ENCODE assay signal across 8 cellular contexts in the genomic region with DNA sequence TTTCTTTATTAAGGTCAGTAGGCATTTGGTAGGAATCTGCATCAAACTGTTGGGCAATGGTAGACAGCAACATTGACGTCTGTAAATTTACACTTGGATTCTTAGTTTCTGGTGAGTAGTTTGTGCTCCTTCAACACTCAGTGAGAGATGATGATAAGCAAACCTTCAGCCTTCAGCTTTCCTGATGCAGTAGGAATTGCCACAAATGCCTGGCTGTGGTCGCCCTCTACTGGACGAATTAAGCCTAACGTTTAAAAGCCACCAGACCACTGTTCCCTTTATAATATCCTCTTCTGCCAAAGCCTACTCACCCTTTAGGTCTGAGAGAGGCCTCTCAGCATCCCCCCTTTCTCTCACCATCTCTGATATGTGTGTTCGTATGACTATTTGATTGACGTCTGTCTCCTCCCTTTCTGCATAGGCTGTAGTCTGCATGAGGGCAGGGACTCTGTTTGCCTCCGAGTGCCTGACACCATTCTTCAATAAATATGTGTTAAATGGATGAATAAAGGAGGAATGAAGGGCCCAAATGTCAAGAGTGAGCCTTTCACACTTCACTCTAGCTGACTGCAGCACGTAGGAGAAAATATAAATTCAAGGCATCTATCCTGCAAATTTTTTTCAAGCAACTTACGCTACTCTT.
DNase-seq lines count a peak whose midpoint lies in the region; ATAC-seq lines count a peak whose summit lies in the region.

No MANE protein-coding gene starts in this region.

- DNase-seq in AML-193 (lab: John Stamatoyannopoulos, UW) (peak; percentile 36 to 56), NCI-H446 treated with DMSO at 0.1 percent for 48 hours (lab: John Stamatoyannopoulos, UW) (peak; percentile 16), ecto neural progenitor cell (ENCODE audit: low spot score) (peak; percentile 74), medulla oblongata (ENCODE audit: extremely low spot score) (peak; percentile 82)
- DNase-seq in activated CD4-positive, alpha-beta T cell treated with anti-CD3 and anti-CD28 coated beads, Interleukin-2, amount 50 U/mL, for 1 hour, result peak; percentile 39
- DNase-seq in stimulated activated CD8-positive, alpha-beta memory T cell treated with anti-CD3 and anti-CD28 coated beads, Interleukin-4, amount 100 ng/mL, for 1 hour (ENCODE audit: low read depth in 2 of 2, low spot score in 1 of 2), result peak; percentile 8 to 29

- ATAC-seq in GM18873 (IDR thresholded peaks at IDR 0.05; ENCODE audit: low FRiP score, unreplicated experiment) (peak; percentile 76), HG03135 (IDR thresholded peaks at IDR 0.05; ENCODE audit: unreplicated experiment) (peak; percentile 68)

Comparison
In these comparisons a context has a peak if more than half of its experiments do, and no peak if none do; other contexts are left out.
1. Peak in every context shown above with its lines: DNase-seq and ATAC-seq.
2. DNase-seq: peak in every context shown above with its lines; median percentile 82 in medulla oblongata; 74 in ecto neural progenitor cell; 46 in AML-193; 39 in activated CD4-positive, alpha-beta T cell treated with anti-CD3 and anti-CD28 coated beads, Interleukin-2, amount 50 U/mL, for 1 hour; 18 in stimulated activated CD8-positive, alpha-beta memory T cell treated with anti-CD3 and anti-CD28 coated beads, Interleukin-4, amount 100 ng/mL, for 1 hour; 16 in NCI-H446 treated with DMSO at 0.1 percent for 48 hours.